ENCODE assay signal across 22 cellular contexts in genomic region chr6:139649128-139649527, GRCh38.
DNase-seq lines count a peak whose midpoint lies in the region; ATAC-seq, FAIRE-seq and TF ChIP-seq lines count a peak whose summit lies in the region.
"Had no signal": no experiment of that assay in that cellular context is flagged by ENCODE, and none has a peak within 500 bp of the region (broad histone marks: within the 10 kb centered on the region; RNA-seq: fewer than 3 reads in every experiment).

No MANE protein-coding gene starts in this region.

- CTCF ChIA-PET in K562 (lab: Yijun Ruan, JAX; ENCODE audit: low intra/inter-chr PET ratio) = no interaction called here

- ATAC-seq in K562 (no peak), HG03520 (IDR thresholded peaks at IDR 0.05; ENCODE audit: unreplicated experiment) (no peak)
- ATAC-seq: CD8-positive, alpha-beta T cell; GM12878; GM23338; HCT116 had no signal

- H3K4me1 ChIP-seq in K562 (replicated peaks in 1 of 2; ENCODE audit: control insufficient read depth in 2 of 2, insufficient read depth in 2 of 2, low read length in 2 of 2) = peaks cover 20 to 48% of the 10 kb centered on the region in 2 experiments
- H3K4me1 ChIP-seq in neuron (ENCODE audit: insufficient read depth, low read length) = peaks cover 18% of the 10 kb centered on the region
- H3K4me1 ChIP-seq: BLaER1 had no signal

- intact Hi-C loops in K562 (cut with micrococcal nuclease) = loop anchor here (5.0 kb wide), 3 partner anchors 62 to 202 kb away; no protein-coding TSS in a partner anchor

- H4K20me1 ChIP-seq in K562 (replicated peaks; ENCODE audit: control insufficient read depth, insufficient read depth, low read length) = no peaks in the 10 kb centered on the region
- H4K20me1 ChIP-seq: BLaER1 had no signal

- 64% methylated on average over 2 of the region's 2 CpGs for WGBS in K562 (ENCODE audit: insufficient coverage, low coverage, missing lambda C conversion rate)

- H3K27ac ChIP-seq in HL-60 (replicated peaks) (peak overlapping the region; percentile 56), K562 (ENCODE audit: extremely low read depth, low read depth, low read length) (peak overlapping the region; percentile 84; the same call in 2 of the 3 replicates)
- H3K27ac ChIP-seq: 22Rv1, BLaER1, C4-2B had no signal

- no peak for TF ChIP-seq CTCF in HL-60 (IDR thresholded peaks at IDR 0.05; ENCODE audit: insufficient read depth, low read length)
- TF ChIP-seq CTCF in K562 (IDR thresholded peaks at IDR 0.05 in 2 of 3, conservative IDR thresholded peaks at IDR 0.05 in 1 of 3; ENCODE audit: insufficient read depth in 2 of 3, low read depth in 1 of 3, low read length in 3 of 3) = no peak
- no peak for TF ChIP-seq CTCF in glutamatergic neuron (IDR thresholded peaks at IDR 0.05; ENCODE audit: partially characterized antibody, unreplicated experiment)

- POLR2A ChIA-PET in K562 (lab: Yijun Ruan, JAX) = interaction anchor here (0.8 to 2.1 kb wide), 3 partner anchors 12 to 113 kb away, joined by 3 to 14 read pairs (median 4); no protein-coding TSS in a partner anchor

- no peaks in the 10 kb centered on the region for H3K79me2 ChIP-seq in K562 (ENCODE audit: control insufficient read depth, insufficient read depth, low read length)

- DNase-seq in HL-60 (ENCODE audit: low read depth in 1 of 2, low spot score in 1 of 2) (no peak), K562 (ENCODE audit: extremely low read depth in 1 of 4, low spot score in 3 of 4) (no peak), glutamatergic neuron (no peak), anterior cingulate cortex (lab: John Stamatoyannopoulos, UW) (no peak), DMS114 treated with DMSO at 0.1 percent for 48 hours (lab: John Stamatoyannopoulos, UW; ENCODE audit: unreplicated experiment) (no peak)
- DNase-seq: Caco-2; CD4-positive, CD25-positive, alpha-beta regulatory T cell; CD8-positive, alpha-beta T cell; DMS79; EL; H9 had no signal

- peaks cover 22% of the 10 kb centered on the region for H3K4me1 Mint-ChIP-seq in glutamatergic neuron (ENCODE audit: low read depth, unreplicated experiment)
- H3K4me1 Mint-ChIP-seq: B cell; CD4-positive, CD25-positive, alpha-beta regulatory T cell had no signal

- H3K9ac ChIP-seq in K562 (ENCODE audit: insufficient read depth in 1 of 2, low read depth in 2 of 2, low read length in 2 of 2) = peak overlapping the region in 1 of 2 experiments; percentile 66; a peak in 2 of 4 replicates
- H3K9ac ChIP-seq: BLaER1 had no signal

- H3K27me3 Mint-ChIP-seq in glutamatergic neuron (ENCODE audit: unreplicated experiment) = no peaks in the 10 kb centered on the region
- H3K27me3 Mint-ChIP-seq: B cell had no signal

- H3K9me3 ChIP-seq in K562 (replicated peaks; ENCODE audit: control insufficient read depth, insufficient read depth, low read depth, low read length) (no peaks in the 10 kb centered on the region), neuron (ENCODE audit: low read length) (peaks cover 3% of the 10 kb centered on the region)
- H3K9me3 ChIP-seq: BLaER1, Caco-2 had no signal

- BruUV-seq in K562 (replicated peaks; lab: Mats Ljungman, UMichigan) = no TSS peak

- no peaks in the 10 kb centered on the region for H3K27me3 ChIP-seq in HL-60 (ENCODE audit: insufficient read depth, poor library complexity, severe bottlenecking)
- no peaks in the 10 kb centered on the region for H3K27me3 ChIP-seq in K562 (ENCODE audit: control insufficient read depth in 2 of 2, insufficient read depth in 2 of 2, low read length in 2 of 2)
- no peaks in the 10 kb centered on the region for H3K27me3 ChIP-seq in neuron (ENCODE audit: insufficient read depth, low read length)
- H3K27me3 ChIP-seq: BLaER1 had no signal

- H3K4me3 ChIP-seq in HL-60 (replicated peaks; ENCODE audit: insufficient read depth, low read length) = no peak overlapping the region
- no peak overlapping the region for H3K4me3 ChIP-seq in K562
- H3K4me3 ChIP-seq in neuron (ENCODE audit: low read length) = no peak overlapping the region
- H3K4me3 ChIP-seq: BLaER1, GM12878, GM23338 had no signal

- TF ChIP-seq EP300 in K562 (IDR thresholded peaks at IDR 0.05; ENCODE audit: low read length) = no peak

- H2AFZ ChIP-seq in K562 (ENCODE audit: low read depth, low read length) (peak overlapping the region; percentile 87), neuron (ENCODE audit: low read depth, low read length) (peak overlapping the region; percentile 41)

- in situ Hi-C loops in K562 (cut with MboI) = no loop called here

- no peak overlapping the region for H3K4me2 ChIP-seq in K562 (ENCODE audit: insufficient read depth, low read length)
- H3K4me2 ChIP-seq: BLaER1, GM23338 had no signal

- no peaks in the 10 kb centered on the region for H3K36me3 ChIP-seq in K562 (ENCODE audit: control insufficient read depth, insufficient read depth, low read length)
- H3K36me3 ChIP-seq in neuron (ENCODE audit: insufficient read depth, low read length) = no peaks in the 10 kb centered on the region
- H3K36me3 ChIP-seq: BLaER1 had no signal

- H3K4me3 Mint-ChIP-seq in glutamatergic neuron (ENCODE audit: unreplicated experiment) = no peak overlapping the region
- H3K4me3 Mint-ChIP-seq: B cell; CD4-positive, CD25-positive, alpha-beta regulatory T cell; CD8-positive, alpha-beta T cell; GM23338; H9 had no signal

- no peak for FAIRE-seq in K562 (lab: Jason Lieb, UNC)
- FAIRE-seq: A204.1, GM12878, GM19239 had no signal

- no peaks in the 10 kb centered on the region for H3K9me1 ChIP-seq in K562 (ENCODE audit: control insufficient read depth, insufficient read depth, low read length)

- H3K36me3 Mint-ChIP-seq in glutamatergic neuron (ENCODE audit: unreplicated experiment) = peaks cover 4% of the 10 kb centered on the region
- H3K36me3 Mint-ChIP-seq: CD4-positive, CD25-positive, alpha-beta regulatory T cell; CD8-positive, alpha-beta T cell had no signal

- TF ChIP-seq RAD21 in K562 (CRISPR knock-in tag; conservative IDR thresholded peaks at IDR 0.05 in 1 of 2, IDR thresholded peaks at IDR 0.05 in 1 of 2) = no peak

- no peak for TF ChIP-seq POLR2A in K562 (conservative IDR thresholded peaks at IDR 0.05)

- H3K9me3 Mint-ChIP-seq in glutamatergic neuron (ENCODE audit: unreplicated experiment) = no peaks in the 10 kb centered on the region
- H3K9me3 Mint-ChIP-seq: GM23338 had no signal

- H3K27ac Mint-ChIP-seq in glutamatergic neuron (ENCODE audit: unreplicated experiment) = peak overlapping the region; percentile 93
- H3K27ac Mint-ChIP-seq: B cell; CD8-positive, alpha-beta T cell; GM23338 had no signal

TF ChIP-seq in K562, 482 proteins besides CTCF, POLR2A, EP300 and RAD21 (continues in another document):
- TF ChIP-seq ZNF740 (CRISPR knock-in tag; IDR thresholded peaks at IDR 0.05) (no peak), ZNF740 (tag; IDR thresholded peaks at IDR 0.05) (no peak), NFATC3 (IDR thresholded peaks at IDR 0.05) (no peak), HDAC8 (tag; IDR thresholded peaks at IDR 0.05) (no peak), KHSRP (IDR thresholded peaks at IDR 0.05) (no peak), FOXO4 (CRISPR knock-in tag; IDR thresholded peaks at IDR 0.05) (no peak), FOXA3 (CRISPR knock-in tag; conservative IDR thresholded peaks at IDR 0.05 in 1 of 2, IDR thresholded peaks at IDR 0.05 in 1 of 2) (no peak), ARID4B (CRISPR knock-in tag; IDR thresholded peaks at IDR 0.05) (no peak), SMARCC2 (IDR thresholded peaks at IDR 0.05; ENCODE audit: low read depth) (no peak)
